ENCODE assay signal across 8 cellular contexts in the genomic region with DNA sequence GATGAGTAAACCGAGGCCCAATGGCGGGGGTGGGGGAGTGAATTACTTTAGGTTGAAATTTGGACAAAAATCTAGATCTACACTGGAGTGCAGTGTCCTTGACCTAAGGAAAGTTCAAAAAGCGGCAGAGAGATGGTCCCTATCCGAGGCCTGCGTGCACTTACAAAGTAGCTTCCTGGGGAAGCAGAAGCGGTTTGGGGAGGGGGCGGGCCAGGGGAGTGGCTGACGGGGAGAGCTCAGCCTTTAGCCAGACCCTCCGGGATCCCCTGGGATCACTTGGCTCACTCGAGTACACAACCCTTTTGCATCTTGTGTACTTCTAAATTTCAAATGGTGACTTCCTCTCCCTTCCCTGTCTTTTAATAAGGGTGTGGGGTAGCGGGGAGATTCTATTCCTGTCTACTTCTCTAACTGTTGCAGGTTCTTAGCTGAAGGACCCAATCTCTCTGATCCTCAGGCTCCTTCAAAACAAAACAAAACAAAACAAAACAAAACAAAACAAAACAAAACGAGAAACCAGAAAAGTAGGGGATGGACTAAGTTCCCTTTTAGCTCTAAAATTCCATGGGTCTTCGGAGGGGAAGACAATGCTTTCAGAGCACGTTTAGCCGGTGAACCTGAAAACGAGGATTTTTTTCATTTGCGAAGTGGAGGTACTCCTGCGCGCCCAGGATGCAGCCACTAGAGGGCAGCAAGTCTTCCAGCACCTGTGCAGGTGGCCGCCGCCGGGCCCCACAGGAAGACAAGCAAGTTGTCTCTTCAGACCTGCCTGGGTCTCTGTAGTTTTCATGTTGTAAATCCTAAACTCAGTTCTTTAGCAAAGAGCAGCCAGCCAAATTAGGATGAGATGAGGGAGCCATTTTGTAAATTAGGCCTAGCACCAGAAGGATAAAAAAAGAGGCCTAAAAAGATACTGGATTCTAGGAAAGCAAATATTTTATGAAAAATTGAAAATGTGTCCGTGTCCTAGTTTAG. TPM values are rescaled to one million over a fixed set of nuclear protein-coding genes. Genes with fewer than 3 reads are reported as not detected.
A peak's percentile ranks its signal among the peaks of the same experiment; 100 is the strongest.
DNase-seq lines count a peak whose midpoint lies in the region; ATAC-seq and TF ChIP-seq lines count a peak whose summit lies in the region.

No MANE protein-coding gene starts in this region.

- no peaks in the 10 kb centered on the region for H3K9me3 ChIP-seq in CD4-positive, alpha-beta memory T cell (ENCODE audit: control insufficient read depth in 1 of 2, low read length in 2 of 2)
- H3K9me3 ChIP-seq in lower lobe of right lung: no peaks in the 10 kb centered on the region

- H3K27ac Mint-ChIP-seq in CD4-positive, alpha-beta memory T cell: peak overlapping the region in 6 of 7 donors; percentile 4 to 49 (median 26)
- no peak overlapping the region for H3K27ac Mint-ChIP-seq in HFFc6

- H3K27ac ChIP-seq in CD4-positive, alpha-beta memory T cell (ENCODE audit: low read depth, low read length): no peak overlapping the region
- no peak overlapping the region for H3K27ac ChIP-seq in dorsolateral prefrontal cortex
- H3K27ac ChIP-seq in lower lobe of right lung: no peak overlapping the region

- intact Hi-C loops in CD4-positive, alpha-beta memory T cell (cut with micrococcal nuclease): loop anchor here (1.0 kb wide), 7 partner anchors 17 to 407 kb away; no protein-coding TSS in a partner anchor
- intact Hi-C loops in dorsolateral prefrontal cortex (cut with DNase I) (loop anchor here in 1 of 2 donors (5.0 kb wide), 1 partner anchor 143 kb away; no protein-coding TSS in a partner anchor), lower lobe of right lung (cut with DNase I) (no loop called here)

- H3K9me3 Mint-ChIP-seq in CD4-positive, alpha-beta memory T cell: peaks cover 0 to 12% (median 7%) of the 10 kb centered on the region in 8 donors
- H3K9me3 Mint-ChIP-seq in HFFc6: peaks cover 16% of the 10 kb centered on the region; the same call in 1 of the 2 replicates

- peaks cover 5% of the 10 kb centered on the region for H3K4me1 ChIP-seq in CD4-positive, alpha-beta memory T cell (ENCODE audit: insufficient read depth, low read length)
- peaks cover 8% of the 10 kb centered on the region for H3K4me1 ChIP-seq in lower lobe of right lung

- TF ChIP-seq CTCF in HFFc6 (IDR thresholded peaks at IDR 0.05) (peak; percentile 94), dorsolateral prefrontal cortex (IDR thresholded peaks at IDR 0.05 in 54 of 56, conservative IDR thresholded peaks at IDR 0.05 in 2 of 56; ENCODE audit: low read depth in 1 of 56, partially characterized antibody in 56 of 56) (peak; percentile 70 to 93 (median 85)), lower lobe of right lung (IDR thresholded peaks at IDR 0.05) (peak; percentile 93)

- DNase-seq in CD4-positive, alpha-beta memory T cell: peak; percentile 82 to 84 (median 83)
- DNase-seq in HFFc6: no peak
- DNase-seq in NCI-H460 (ENCODE audit: extremely low read depth, low read depth): peak; percentile 66
- DNase-seq in activated CD4-positive, alpha-beta T cell treated with anti-CD3 and anti-CD28 coated beads, Interleukin-2, amount 50 U/mL, for 48 hours: peak; percentile 87 to 89
- DNase-seq in dorsolateral prefrontal cortex: peak; percentile 57 to 87 (median 74)
- DNase-seq in lower lobe of right lung: peak; percentile 92
- peak; percentile 77 for DNase-seq in stimulated activated CD8-positive, alpha-beta memory T cell treated with anti-CD3 and anti-CD28 coated beads, Interleukin-15, amount 100 ng/mL, for 1 hour (ENCODE audit: low read depth)

- H3K27me3 Mint-ChIP-seq in CD4-positive, alpha-beta memory T cell: peaks cover 4 to 8% of the 10 kb centered on the region in 2 donors
- H3K27me3 Mint-ChIP-seq in HFFc6 (ENCODE audit: insufficient read depth): peaks cover 1% of the 10 kb centered on the region; the same call in 1 of the 2 replicates

- H3K27me3 ChIP-seq in CD4-positive, alpha-beta memory T cell (ENCODE audit: insufficient read depth, low read length): no peaks in the 10 kb centered on the region
- H3K27me3 ChIP-seq in dorsolateral prefrontal cortex (no peaks in the 10 kb centered on the region), lower lobe of right lung (ENCODE audit: low read depth) (no peaks in the 10 kb centered on the region)

- H3K4me3 Mint-ChIP-seq in CD4-positive, alpha-beta memory T cell: peak overlapping the region in 7 of 8 donors; percentile 33 to 82 (median 70)
- H3K4me3 Mint-ChIP-seq in HFFc6: peak overlapping the region; percentile 67

- H3K4me3 ChIP-seq in CD4-positive, alpha-beta memory T cell (ENCODE audit: low read length in 2 of 2): peak overlapping the region in 1 of 2 donors; percentile 33
- H3K4me3 ChIP-seq in dorsolateral prefrontal cortex (peak overlapping the region in 16 of 59 donors; percentile 3 to 43 (median 12)), lower lobe of right lung (peak overlapping the region; percentile 19)

- POLR2A ChIA-PET in CD4-positive, alpha-beta memory T cell (lab: Charles Lee; ENCODE audit: partially characterized antibody): interaction anchor here (0.8 kb wide), 1 partner anchor 243 kb away, joined by 5 read pairs; no protein-coding TSS in a partner anchor

- H3K36me3 ChIP-seq in CD4-positive, alpha-beta memory T cell (ENCODE audit: insufficient read depth, low read length): no peaks in the 10 kb centered on the region
- no peaks in the 10 kb centered on the region for H3K36me3 ChIP-seq in lower lobe of right lung

- H3K4me1 Mint-ChIP-seq in CD4-positive, alpha-beta memory T cell: peaks cover 3 to 12% (median 9%) of the 10 kb centered on the region in 4 donors
- peaks cover 15% of the 10 kb centered on the region for H3K4me1 Mint-ChIP-seq in HFFc6 (ENCODE audit: low read depth)

- H3K36me3 Mint-ChIP-seq in CD4-positive, alpha-beta memory T cell: peaks cover 0 to 4% of the 10 kb centered on the region in 2 donors
- peaks cover 14% of the 10 kb centered on the region for H3K36me3 Mint-ChIP-seq in HFFc6 (ENCODE audit: low read depth)

- ATAC-seq in lower lobe of right lung: peak; percentile 91 to 94
- no peak for ATAC-seq in HG02973 (IDR thresholded peaks at IDR 0.05; ENCODE audit: unreplicated experiment)

- CTCF ChIA-PET in CD4-positive, alpha-beta memory T cell (lab: Charles Lee; ENCODE audit: partially characterized antibody): interaction anchor here (0.5 to 8.1 kb wide), 43 partner anchors 8 to 407 kb away, joined by 3 to 69 read pairs (median 4); a partner anchor contains a TSS

RNA-seq across cellular contexts. Expression of a gene that starts 17.9 kb away (rescaled TPM):
- 10 to 100 TPM; 40.0 to 44.3 TPM for total RNA-seq in CD4-positive, alpha-beta memory T cell
- polyA plus RNA-seq in CD4-positive, alpha-beta memory T cell: 10 to 100 TPM in 1 of 2 donors, 1 to 10 TPM in 1; 7.5 to 14.2 TPM
- 10 to 100 TPM; 29.2 to 31.8 (median 31.0) TPM for total RNA-seq in HFFc6 (2021; fragmentation: NEBNext Ultra II Directional; extraction: Animal tissue kit (Norgen Biotek cat#: 25700))
- total RNA-seq in NCI-H460 (2014; rRNA removed; shearing (Covaris generic)): 29.6 and 32.2 TPM in 2 replicates
- polyA plus RNA-seq in NCI-H460 (2014; cell fraction: nucleus; rRNA removed): 20.3 and 20.4 TPM in 2 replicates
- 100 to 1,000 TPM in 27 of 120 experiments, 10 to 100 TPM in 93; 71.9 to 121 (median 93.6) TPM for total RNA-seq in dorsolateral prefrontal cortex
- total RNA-seq in lower lobe of right lung: 66.5 TPM

RNA-seq across cellular contexts. Expression of a gene that starts 53.8 kb away (rescaled TPM):
- 1 to 10 TPM; 3.5 to 4.4 TPM for total RNA-seq in CD4-positive, alpha-beta memory T cell
- 1 to 10 TPM; 5.0 to 5.3 TPM for polyA plus RNA-seq in CD4-positive, alpha-beta memory T cell
- 10 to 100 TPM in 2 of 6 experiments, 1 to 10 TPM in 4; 6.5 to 20.2 (median 7.3) TPM for total RNA-seq in HFFc6 (2021; fragmentation: NEBNext Ultra II Directional; extraction: Animal tissue kit (Norgen Biotek cat#: 25700))
- 17.1 and 17.2 TPM in 2 replicates for total RNA-seq in NCI-H460 (2014; rRNA removed; shearing (Covaris generic))
- 19.6 and 25.9 TPM in 2 replicates for polyA plus RNA-seq in NCI-H460 (2014; cell fraction: nucleus; rRNA removed)
- total RNA-seq in dorsolateral prefrontal cortex (10 to 100 TPM in 45 of 120 experiments, 1 to 10 TPM in 75; 5.0 to 13.9 (median 9.3) TPM), lower lobe of right lung (10.5 TPM)
